11 cellular contexts compared by ENCODE assay signal in the genomic region with DNA sequence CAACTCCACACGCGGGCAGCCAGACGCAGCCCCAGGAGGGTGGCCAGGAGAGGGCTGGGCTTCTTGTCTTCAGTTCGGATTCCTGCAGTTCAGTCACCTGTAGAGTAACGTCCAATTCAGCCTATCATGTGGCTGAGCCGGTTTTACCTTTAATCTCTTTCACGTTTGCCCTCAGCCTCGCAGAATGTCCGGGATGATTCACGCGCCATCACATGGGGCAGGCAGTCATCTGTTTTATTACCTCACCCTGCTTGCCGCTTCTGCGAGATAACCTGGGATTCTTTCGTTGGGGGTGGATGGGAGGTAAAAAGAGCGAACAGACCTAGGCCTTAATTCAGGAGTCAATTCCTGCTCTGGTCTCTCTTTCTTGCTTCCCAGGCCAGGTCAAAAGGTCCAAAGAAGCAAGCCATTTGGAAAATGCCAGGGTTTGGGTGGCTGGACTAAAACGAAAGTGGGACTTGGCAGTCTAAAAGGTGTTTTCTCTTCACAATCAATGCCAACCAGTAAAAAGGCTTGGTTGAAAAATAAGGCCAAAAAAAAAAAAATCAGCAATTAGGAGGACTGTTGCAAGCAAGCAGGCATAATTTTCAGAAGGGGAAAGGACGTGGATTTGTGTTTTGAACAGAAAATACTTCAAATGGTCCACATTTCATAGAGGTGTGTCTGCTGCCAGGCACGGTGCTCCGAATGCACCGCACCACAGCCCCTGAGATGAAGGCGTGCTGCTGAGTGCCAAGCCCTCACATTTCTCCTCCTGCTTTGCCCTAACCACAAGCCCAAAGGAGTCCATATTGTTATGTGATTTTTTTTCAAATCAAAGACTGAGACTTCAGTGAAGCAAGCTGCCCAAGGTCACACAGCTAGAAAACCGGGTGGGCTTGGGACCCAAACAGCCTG. TPM values are rescaled to one million over a fixed set of nuclear protein-coding genes. Genes with fewer than 3 reads are reported as not detected.
DNase-seq lines count a peak whose midpoint lies in the region; ATAC-seq and TF ChIP-seq lines count a peak whose summit lies in the region.
"Had no signal": no experiment of that assay in that cellular context is flagged by ENCODE, and none has a peak within 500 bp of the region (broad histone marks: within the 10 kb centered on the region; RNA-seq: fewer than 3 reads in every experiment).

No MANE protein-coding gene starts in this region.

- peaks cover 12% of the 10 kb centered on the region for H3K9me3 Mint-ChIP-seq in activated naive CD8-positive, alpha-beta T cell treated with anti-CD3 and anti-CD28 coated beads, Interleukin-2, amount 50 U/mL, for 24 hours

- H3K27me3 ChIP-seq in WERI-Rb-1 (ENCODE audit: insufficient read depth, low read depth, severe bottlenecking) = no peaks in the 10 kb centered on the region

- no peak overlapping the region for H3K27ac Mint-ChIP-seq in activated naive CD8-positive, alpha-beta T cell treated with anti-CD3 and anti-CD28 coated beads, Interleukin-2, amount 50 U/mL, for 24 hours

- no peak for ATAC-seq in activated naive CD8-positive, alpha-beta T cell treated with anti-CD3 and anti-CD28 coated beads, Interleukin-2, amount 50 U/mL, for 24 hours

- H3K4me1 Mint-ChIP-seq in activated naive CD8-positive, alpha-beta T cell treated with anti-CD3 and anti-CD28 coated beads, Interleukin-2, amount 50 U/mL, for 24 hours = peaks cover 12% of the 10 kb centered on the region

- no peak overlapping the region for H3K4me3 ChIP-seq in WERI-Rb-1 (ENCODE audit: low read depth, low read length)
- peak overlapping the region; percentile 31 for H3K4me3 ChIP-seq in retinal pigment epithelial cell (ENCODE audit: low read length)

- H3K36me3 ChIP-seq in WERI-Rb-1 = peaks cover 2% of the 10 kb centered on the region

- H3K9me3 ChIP-seq in WERI-Rb-1 (ENCODE audit: severe bottlenecking) = peaks cover 11% of the 10 kb centered on the region

- no peak overlapping the region for H3K4me3 Mint-ChIP-seq in activated naive CD8-positive, alpha-beta T cell treated with anti-CD3 and anti-CD28 coated beads, Interleukin-2, amount 50 U/mL, for 24 hours

- no peak overlapping the region for H3K27ac ChIP-seq in WERI-Rb-1
- H3K27ac ChIP-seq: C4-2B had no signal

- no peak for TF ChIP-seq CTCF in WERI-Rb-1 (IDR thresholded peaks at IDR 0.05; ENCODE audit: low read depth, low read length)
- TF ChIP-seq CTCF in retinal pigment epithelial cell (conservative IDR thresholded peaks at IDR 0.05; ENCODE audit: low read depth, low read length) = no peak

- H3K36me3 Mint-ChIP-seq in activated naive CD8-positive, alpha-beta T cell treated with anti-CD3 and anti-CD28 coated beads, Interleukin-2, amount 50 U/mL, for 24 hours (ENCODE audit: low read depth) = no peaks in the 10 kb centered on the region

- H3K27me3 Mint-ChIP-seq in activated naive CD8-positive, alpha-beta T cell treated with anti-CD3 and anti-CD28 coated beads, Interleukin-2, amount 50 U/mL, for 24 hours = peaks cover 50% of the 10 kb centered on the region

- DNase-seq in Daoy (ENCODE audit: low read depth) (peak; percentile 69), WERI-Rb-1 (peak; percentile 23), kidney glomerular epithelial cell (lab: John Stamatoyannopoulos, UW) (peak; percentile 94), retinal pigment epithelial cell (ENCODE audit: low read depth) (peak; percentile 70), SW 1271 (lab: John Stamatoyannopoulos, UW) (no peak), hepatic stellate cell (ENCODE audit: low spot score) (no peak)
- no peak for DNase-seq in activated naive CD4-positive, alpha-beta T cell treated with Interleukin-2 at 50 U/mL for 16 hours
- DNase-seq in activated naive CD8-positive, alpha-beta T cell treated with anti-CD3 and anti-CD28 coated beads, Interleukin-2, amount 50 U/mL, for 24 hours = no peak
- DNase-seq: NCI-H1417 treated with DMSO at 0.1 percent for 48 hours, retina had no signal

RNA-seq across cellular contexts. Expression of a gene that starts 2.8 kb away (rescaled TPM):
- 17.4 and 18.9 TPM in 2 replicates for total RNA-seq in Daoy (2014; rRNA removed; shearing (Covaris generic))

Comparison
In these comparisons a context has a peak if more than half of its experiments do, and no peak if none do; other contexts are left out.
1. DNase-seq: peak in Daoy (single experiment), WERI-Rb-1 (single experiment), kidney glomerular epithelial cell (single experiment) and retinal pigment epithelial cell (single experiment); none in SW 1271 (0 of 2), hepatic stellate cell (single experiment), activated naive CD4-positive, alpha-beta T cell treated with Interleukin-2 at 50 U/mL for 16 hours (single experiment) and activated naive CD8-positive, alpha-beta T cell treated with anti-CD3 and anti-CD28 coated beads, Interleukin-2, amount 50 U/mL, for 24 hours (single experiment).